ENCODE assay signal across 25 cellular contexts in genomic region chr2:6412533-6413085, GRCh38.
DNase-seq lines count a peak whose midpoint lies in the region; TF ChIP-seq lines count a peak whose summit lies in the region.
"Had no signal": no experiment of that assay in that cellular context is flagged by ENCODE, and none has a peak within 500 bp of the region (broad histone marks: within the 10 kb centered on the region; RNA-seq: fewer than 3 reads in every experiment).

No MANE protein-coding gene starts in this region.

- no peaks in the 10 kb centered on the region for H3K9me3 ChIP-seq in BLaER1 treated with 17β-estradiol and CSF1 and Interleukin-3, amounts not matched to agents 10 nM and 100 nM (replicated peaks in 1 of 11)
- no peaks in the 10 kb centered on the region for H3K9me3 ChIP-seq in adipocyte (ENCODE audit: control insufficient read depth, low read length)
- H3K9me3 ChIP-seq: gastroesophageal sphincter, pancreas, sigmoid colon, tibial artery had no signal

- H3K27ac ChIP-seq in BLaER1 treated with 17β-estradiol and CSF1 and Interleukin-3, amounts not matched to agents 10 nM and 100 nM = peak overlapping the region in 2 of 11 experiments; percentile 1 to 50; a peak in 2 of 22 replicates
- H3K27ac ChIP-seq: gastroesophageal sphincter, pancreas, sigmoid colon, tibial artery had no signal

- DNase-seq in adipocyte (ENCODE audit: low read depth) (peak; percentile 19), fibroblast of mammary gland (ENCODE audit: low read depth) (peak; percentile 23), neural crest cell (ENCODE audit: low read depth, low spot score) (no peak), HuH-7 (ENCODE audit: low spot score) (no peak), NCI-H2107 (lab: John Stamatoyannopoulos, UW) (no peak), NCI-H2171 treated with DMSO at 0.1 percent for 48 hours (lab: John Stamatoyannopoulos, UW) (no peak), OCI-M1 (lab: John Stamatoyannopoulos, UW) (no peak)
- DNase-seq: activated CD8-positive, alpha-beta memory T cell treated with anti-CD3 and anti-CD28 coated beads for 24 hours; activated naive CD4-positive, alpha-beta T cell treated with anti-CD3 and anti-CD28 coated beads, Interleukin-2, amount 10 ng/mL, durations not matched to agents 7 days and 5 days; activated T-cell treated with anti-CD3 and anti-CD28 coated beads, Interleukin-2, amount 50 U/mL, for 48 hours; CD8-positive, alpha-beta T cell; DND-41; HCEC 1CT; kidney glomerular epithelial cell; naive thymus-derived CD4-positive, alpha-beta T cell; NCI-H1436; NCI-H526 treated with DMSO at 0.1 percent for 48 hours; pancreas; sigmoid colon; SW 1271; tibial artery had no signal

- peaks cover 17% of the 10 kb centered on the region for H3K36me3 Mint-ChIP-seq in neural crest cell (ENCODE audit: low read depth)
- H3K36me3 Mint-ChIP-seq: activated naive CD4-positive, alpha-beta T cell treated with anti-CD3 and anti-CD28 coated beads, Interleukin-2, amount 10 ng/mL, durations not matched to agents 7 days and 5 days; CD8-positive, alpha-beta T cell; memory B cell; naive thymus-derived CD4-positive, alpha-beta T cell; stimulated activated memory B cell treated with anti-CD40 and anti-IgM and Interleukin-4, amounts not matched to agents 10 μg/mL and 1 μg/mL and 100 μg/mL, for 72 hours had no signal

- no peaks in the 10 kb centered on the region for H3K27me3 ChIP-seq in BLaER1 treated with 17β-estradiol and CSF1 and Interleukin-3, amounts not matched to agents 10 nM and 100 nM
- no peaks in the 10 kb centered on the region for H3K27me3 ChIP-seq in adipocyte (replicated peaks; ENCODE audit: control insufficient read depth, insufficient read depth, low read length)
- H3K27me3 ChIP-seq: gastroesophageal sphincter, pancreas, sigmoid colon, tibial artery had no signal

- H3K4me3 Mint-ChIP-seq in neural crest cell = peak overlapping the region; percentile 8
- H3K4me3 Mint-ChIP-seq: activated naive CD4-positive, alpha-beta T cell treated with anti-CD3 and anti-CD28 coated beads, Interleukin-2, amount 10 ng/mL, durations not matched to agents 7 days and 5 days; CD8-positive, alpha-beta T cell; memory B cell; naive thymus-derived CD4-positive, alpha-beta T cell; stimulated activated memory B cell treated with anti-CD40 and anti-IgM and Interleukin-4, amounts not matched to agents 10 μg/mL and 1 μg/mL and 100 μg/mL, for 72 hours had no signal

- H3K4me3 ChIP-seq in BLaER1 treated with 17β-estradiol and CSF1 and Interleukin-3, amounts not matched to agents 10 nM and 100 nM = no peak overlapping the region
- no peak overlapping the region for H3K4me3 ChIP-seq in adipocyte (ENCODE audit: low read length)
- H3K4me3 ChIP-seq in fibroblast of mammary gland (ENCODE audit: control insufficient read depth, low read depth, low read length) = no peak overlapping the region
- H3K4me3 ChIP-seq: gastroesophageal sphincter, pancreas, sigmoid colon, tibial artery had no signal

- peak overlapping the region in 6 of 11 experiments; percentile 8 to 61 (median 43); a peak in 9 of 22 replicates for H3K4me2 ChIP-seq in BLaER1 treated with 17β-estradiol and CSF1 and Interleukin-3, amounts not matched to agents 10 nM and 100 nM

- H4K20me1 ChIP-seq in BLaER1 treated with 17β-estradiol and CSF1 and Interleukin-3, amounts not matched to agents 10 nM and 100 nM = no peaks in the 10 kb centered on the region

- TF ChIP-seq CTCF in fibroblast of mammary gland (conservative IDR thresholded peaks at IDR 0.05; ENCODE audit: control insufficient read depth, insufficient read depth, low read depth, low read length) (no peak), neural crest cell (conservative IDR thresholded peaks at IDR 0.05) (no peak)

- no peaks in the 10 kb centered on the region for H3K27me3 Mint-ChIP-seq in neural crest cell (ENCODE audit: low read depth)
- H3K27me3 Mint-ChIP-seq: activated naive CD4-positive, alpha-beta T cell treated with anti-CD3 and anti-CD28 coated beads, Interleukin-2, amount 10 ng/mL, durations not matched to agents 7 days and 5 days; stimulated activated memory B cell treated with anti-CD40 and anti-IgM and Interleukin-4, amounts not matched to agents 10 μg/mL and 1 μg/mL and 100 μg/mL, for 72 hours had no signal

- H3K9ac ChIP-seq in BLaER1 treated with 17β-estradiol and CSF1 and Interleukin-3, amounts not matched to agents 10 nM and 100 nM = no peak overlapping the region
- H3K9ac ChIP-seq in adipocyte (ENCODE audit: low read length) = no peak overlapping the region

- peaks cover 30% of the 10 kb centered on the region for H3K4me1 Mint-ChIP-seq in neural crest cell
- H3K4me1 Mint-ChIP-seq: activated naive CD4-positive, alpha-beta T cell treated with anti-CD3 and anti-CD28 coated beads, Interleukin-2, amount 10 ng/mL, durations not matched to agents 7 days and 5 days; memory B cell; naive thymus-derived CD4-positive, alpha-beta T cell; stimulated activated memory B cell treated with anti-CD40 and anti-IgM and Interleukin-4, amounts not matched to agents 10 μg/mL and 1 μg/mL and 100 μg/mL, for 72 hours had no signal

- peak overlapping the region; percentile 19 for H3K27ac Mint-ChIP-seq in neural crest cell (ENCODE audit: unreplicated experiment)
- H3K27ac Mint-ChIP-seq: activated naive CD4-positive, alpha-beta T cell treated with anti-CD3 and anti-CD28 coated beads, Interleukin-2, amount 10 ng/mL, durations not matched to agents 7 days and 5 days; CD8-positive, alpha-beta T cell; memory B cell; naive thymus-derived CD4-positive, alpha-beta T cell; stimulated activated memory B cell treated with anti-CD40 and anti-IgM and Interleukin-4, amounts not matched to agents 10 μg/mL and 1 μg/mL and 100 μg/mL, for 72 hours had no signal

- H3K9me3 Mint-ChIP-seq in neural crest cell = peaks cover 26% of the 10 kb centered on the region
- H3K9me3 Mint-ChIP-seq: activated naive CD4-positive, alpha-beta T cell treated with anti-CD3 and anti-CD28 coated beads, Interleukin-2, amount 10 ng/mL, durations not matched to agents 7 days and 5 days; CD8-positive, alpha-beta T cell; stimulated activated memory B cell treated with anti-CD40 and anti-IgM and Interleukin-4, amounts not matched to agents 10 μg/mL and 1 μg/mL and 100 μg/mL, for 72 hours had no signal

- peaks cover 0 to 20% (median 3%) of the 10 kb centered on the region in 10 experiments; a peak in 8 of 20 replicates for H3K4me1 ChIP-seq in BLaER1 treated with 17β-estradiol and CSF1 and Interleukin-3, amounts not matched to agents 10 nM and 100 nM
- H3K4me1 ChIP-seq in adipocyte (ENCODE audit: control insufficient read depth, insufficient read depth, low read length) = peaks cover 3% of the 10 kb centered on the region
- H3K4me1 ChIP-seq: gastroesophageal sphincter, pancreas, sigmoid colon, tibial artery had no signal

- H3K36me3 ChIP-seq in BLaER1 treated with 17β-estradiol and CSF1 and Interleukin-3, amounts not matched to agents 10 nM and 100 nM = no peaks in the 10 kb centered on the region
- no peaks in the 10 kb centered on the region for H3K36me3 ChIP-seq in adipocyte (ENCODE audit: control insufficient read depth, insufficient read depth, low read length, severe bottlenecking)
- H3K36me3 ChIP-seq: gastroesophageal sphincter, pancreas, sigmoid colon, tibial artery had no signal

Comparison
In these comparisons a context has a peak if more than half of its experiments do, and no peak if none do; other contexts are left out.
1. DNase-seq: peak in adipocyte (single experiment) and fibroblast of mammary gland (single experiment); none in neural crest cell (single experiment), HuH-7 (single experiment), NCI-H2107 (single experiment), NCI-H2171 treated with DMSO at 0.1 percent for 48 hours (single experiment) and OCI-M1 (single experiment).